ENCODE assay signal across 23 cellular contexts in genomic region chr1:219697667-219698066, GRCh38.
A peak's percentile ranks its signal among the peaks of the same experiment; 100 is the strongest.
DNase-seq lines count a peak whose midpoint lies in the region; ATAC-seq and TF ChIP-seq lines count a peak whose summit lies in the region.
"Had no signal": no experiment of that assay in that cellular context is flagged by ENCODE, and none has a peak within 500 bp of the region (broad histone marks: within the 10 kb centered on the region; RNA-seq: fewer than 3 reads in every experiment).

No MANE protein-coding gene starts in this region.

- H3K27ac ChIP-seq in psoas muscle (no peak overlapping the region), gastroesophageal sphincter (no peak overlapping the region)
- H3K27ac ChIP-seq: A549; BLaER1 treated with 17β-estradiol and CSF1 and Interleukin-3, amounts not matched to agents 10 nM and 100 nM had no signal

- ATAC-seq in SK-N-SH treated with all-trans-retinoic acid at 6 μM for 48 hours = no peak
- no peak for ATAC-seq in psoas muscle
- ATAC-seq in gastroesophageal sphincter = no peak
- ATAC-seq: A549, GM12878 had no signal

- H3K4me1 ChIP-seq in psoas muscle (no peaks in the 10 kb centered on the region), gastroesophageal sphincter (no peaks in the 10 kb centered on the region)
- H3K4me1 ChIP-seq: A549, HAP-1 had no signal

- no peak for TF ChIP-seq EP300 in gastroesophageal sphincter (IDR thresholded peaks at IDR 0.05)

- intact Hi-C loops in psoas muscle (cut with DNase I) (no loop called here), posterior cingulate gyrus (cut with DNase I) (no loop called here)

- H3K36me3 ChIP-seq in MG63 (no peaks in the 10 kb centered on the region), psoas muscle (ENCODE audit: insufficient read depth in 1 of 2, low read depth in 1 of 2) (no peaks in the 10 kb centered on the region), gastroesophageal sphincter (no peaks in the 10 kb centered on the region)
- H3K36me3 ChIP-seq: BE2C; BLaER1 treated with 17β-estradiol and CSF1 and Interleukin-3, amounts not matched to agents 10 nM and 100 nM; HAP-1 had no signal

- H3K27me3 ChIP-seq in MG63 (no peaks in the 10 kb centered on the region), psoas muscle (ENCODE audit: insufficient read depth in 3 of 3, low read length in 2 of 3) (no peaks in the 10 kb centered on the region), gastroesophageal sphincter (no peaks in the 10 kb centered on the region)
- H3K27me3 ChIP-seq: BE2C; BLaER1 treated with 17β-estradiol and CSF1 and Interleukin-3, amounts not matched to agents 10 nM and 100 nM had no signal

- H3K4me3 ChIP-seq in MG63 (no peak overlapping the region), psoas muscle (no peak overlapping the region), gastroesophageal sphincter (no peak overlapping the region)
- H3K4me3 ChIP-seq: A549; BLaER1 treated with 17β-estradiol and CSF1 and Interleukin-3, amounts not matched to agents 10 nM and 100 nM; GM12878; HAP-1 had no signal

- H3K9me3 ChIP-seq in MG63 (no peaks in the 10 kb centered on the region), psoas muscle (no peaks in the 10 kb centered on the region), gastroesophageal sphincter (no peaks in the 10 kb centered on the region)
- H3K9me3 ChIP-seq: A549; BE2C; BLaER1 treated with 17β-estradiol and CSF1 and Interleukin-3, amounts not matched to agents 10 nM and 100 nM; HAP-1 had no signal

- peak; percentile 19 for DNase-seq in MG63
- DNase-seq in NCI-H69 (lab: John Stamatoyannopoulos, UW) = peak; percentile 21
- DNase-seq in iris pigment epithelial cell (ENCODE audit: low read depth) = peak; percentile 34
- DNase-seq in psoas muscle = no peak
- no peak for DNase-seq in posterior cingulate gyrus
- DNase-seq: 8988T; ACHN; AML-193; BE2C; CD4-positive, alpha-beta T cell; CD8-positive, alpha-beta memory T cell; DMS 273 treated with DMSO at 0.1 percent for 48 hours; DMS79; EL; GDM1; GOT3; HFFc6 had no signal

- 51 to 59% (median 59%) methylated on average over 1 of the region's 1 CpG for whole genome bisulfite sequencing in psoas muscle, 3 donors
- WGBS in gastroesophageal sphincter (ENCODE audit: low coverage in 1 of 2), 2 donors = 38 to 83% methylated on average over 1 of the region's 1 CpG

- TF ChIP-seq CTCF in psoas muscle (IDR thresholded peaks at IDR 0.05) (no peak), gastroesophageal sphincter (IDR thresholded peaks at IDR 0.05) (no peak)

- TF ChIP-seq POLR2A in gastroesophageal sphincter (IDR thresholded peaks at IDR 0.05) = no peak

TF ChIP-seq in SK-N-SH treated with all-trans-retinoic acid at 6 μM for 48 hours, 23 proteins besides CTCF, POLR2A, EP300 and RAD21:
- TF ChIP-seq TOX (CRISPR knock-in tag; IDR thresholded peaks at IDR 0.05; ENCODE audit: borderline replicate concordance) (0 out of 2 replicates have a peak, but pooled peaks have one; percentile 25), PPARA (CRISPR knock-in tag; IDR thresholded peaks at IDR 0.05; ENCODE audit: borderline replicate concordance) (no peak)

Comparison
In these comparisons a context has a peak if more than half of its experiments do, and no peak if none do; other contexts are left out.
1. DNase-seq: peak in MG63 (single experiment), NCI-H69 (single experiment) and iris pigment epithelial cell (single experiment); none in psoas muscle (0 of 2) and posterior cingulate gyrus (0 of 10).